ENCODE assay signal across 24 cellular contexts in genomic region chr4:159024828-159025227, GRCh38.
"Had no signal": no experiment of that assay in that cellular context is flagged by ENCODE, and none has a peak within 500 bp of the region (broad histone marks: within the 10 kb centered on the region; RNA-seq: fewer than 3 reads in every experiment).

No MANE protein-coding gene starts in this region.

- H3K27ac Mint-ChIP-seq: memory B cell; mesothelial cell of epicardium; naive thymus-derived CD4-positive, alpha-beta T cell; nephron progenitor cell; stimulated activated memory B cell treated with anti-CD40 and anti-IgM and Interleukin-4, amounts not matched to agents 10 μg/mL and 1 μg/mL and 100 μg/mL, for 72 hours had no signal

- H3K27me3 ChIP-seq: ovary, spleen, tibial nerve, upper lobe of left lung had no signal

- H3K4me1 ChIP-seq: upper lobe of left lung had no signal

- H3K36me3 Mint-ChIP-seq: memory B cell; mesothelial cell of epicardium; naive thymus-derived CD4-positive, alpha-beta T cell; stimulated activated memory B cell treated with anti-CD40 and anti-IgM and Interleukin-4, amounts not matched to agents 10 μg/mL and 1 μg/mL and 100 μg/mL, for 72 hours had no signal

- H3K27me3 Mint-ChIP-seq: memory B cell had no signal

- H3K4me3 Mint-ChIP-seq: memory B cell; mesothelial cell of epicardium; naive thymus-derived CD4-positive, alpha-beta T cell; nephron progenitor cell; stimulated activated memory B cell treated with anti-CD40 and anti-IgM and Interleukin-4, amounts not matched to agents 10 μg/mL and 1 μg/mL and 100 μg/mL, for 72 hours had no signal

- H3K9me3 Mint-ChIP-seq: memory B cell; mesothelial cell of epicardium; naive thymus-derived CD4-positive, alpha-beta T cell; nephron progenitor cell; stimulated activated memory B cell treated with anti-CD40 and anti-IgM and Interleukin-4, amounts not matched to agents 10 μg/mL and 1 μg/mL and 100 μg/mL, for 72 hours had no signal

- DNase-seq: cortex of kidney; kidney; mucosa of descending colon; naive thymus-derived CD4-positive, alpha-beta T cell; nephron progenitor cell; occipital lobe; ovary; posterior cingulate gyrus; psoas muscle; right cardiac atrium; spleen; stimulated activated CD4-positive, alpha-beta T cell treated with anti-CD3 and anti-CD28 coated beads, Interleukin-4, amount 100 ng/mL, for 4 hours; stimulated activated naive CD8-positive, alpha-beta T cell treated with anti-CD3 and anti-CD28 coated beads, Interleukin-15, Interleukin-2, amounts not matched to agents 100 U/mL and 50 U/mL, for 24 hours; upper lobe of left lung had no signal

- ATAC-seq: left lobe of liver; mucosa of descending colon; naive thymus-derived CD4-positive, alpha-beta T cell; psoas muscle; right cardiac atrium; stimulated activated memory B cell treated with anti-CD40 and anti-IgM and Interleukin-4, amounts not matched to agents 10 μg/mL and 1 μg/mL and 100 μg/mL, for 72 hours; stimulated activated naive CD8-positive, alpha-beta T cell treated with anti-CD3 and anti-CD28 coated beads, Interleukin-15, Interleukin-2, amounts not matched to agents 100 U/mL and 50 U/mL, for 24 hours had no signal

- H3K9me3 ChIP-seq: mucosa of descending colon, ovary, psoas muscle, spleen, thoracic aorta, tibial nerve, upper lobe of left lung had no signal

- H3K36me3 ChIP-seq: ovary, spleen, thoracic aorta, tibial nerve, upper lobe of left lung had no signal

- H3K4me3 ChIP-seq: lung, mucosa of descending colon, ovary, psoas muscle, skin epidermis, spleen, thoracic aorta, tibial nerve, upper lobe of left lung had no signal

- H3K4me1 Mint-ChIP-seq: memory B cell; nephron progenitor cell; stimulated activated memory B cell treated with anti-CD40 and anti-IgM and Interleukin-4, amounts not matched to agents 10 μg/mL and 1 μg/mL and 100 μg/mL, for 72 hours had no signal

- H3K27ac ChIP-seq: ovary, psoas muscle, skin epidermis, spleen, thoracic aorta, tibial nerve, upper lobe of left lung had no signal

- FAIRE-seq: frontal cortex, kidney, urothelium cell line had no signal
